8 cellular contexts compared by ENCODE assay signal in the genomic region with DNA sequence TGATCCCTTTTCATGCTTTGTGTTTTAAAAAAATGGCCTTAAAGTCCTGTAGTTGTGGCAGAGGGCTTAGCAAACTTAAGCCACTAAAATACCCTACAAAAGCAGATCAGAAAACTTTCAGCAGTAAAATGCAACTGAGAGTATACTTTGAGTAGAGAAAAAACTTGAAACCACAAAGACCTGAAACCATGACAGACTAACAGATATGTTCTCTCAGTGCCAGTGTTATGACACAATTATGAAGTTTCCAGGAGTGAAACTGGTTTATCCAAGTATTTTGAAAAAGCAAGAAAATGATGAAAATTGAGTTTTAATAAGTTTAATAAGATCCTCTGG.
DNase-seq lines count a peak whose midpoint lies in the region; ATAC-seq and TF ChIP-seq lines count a peak whose summit lies in the region.
"Had no signal": no experiment of that assay in that cellular context is flagged by ENCODE, and none has a peak within 500 bp of the region (broad histone marks: within the 10 kb centered on the region; RNA-seq: fewer than 3 reads in every experiment).

No MANE protein-coding gene starts in this region.

- no peaks in the 10 kb centered on the region for H3K27me3 ChIP-seq in GM23338 (ENCODE audit: insufficient read depth)
- H3K27me3 ChIP-seq in mesendoderm (ENCODE audit: insufficient read depth, low read length, poor library complexity) = no peaks in the 10 kb centered on the region

- no peaks in the 10 kb centered on the region for H3K27me3 Mint-ChIP-seq in GM23338 (ENCODE audit: insufficient read depth, low read depth, poor library complexity)
- H3K27me3 Mint-ChIP-seq in effector memory CD8-positive, alpha-beta T cell = no peaks in the 10 kb centered on the region

- H3K56ac ChIP-seq in mesendoderm (ENCODE audit: low read length) = no peak overlapping the region

- no peak overlapping the region for H3K27ac ChIP-seq in GM23338 (ENCODE audit: low read depth)
- H3K27ac ChIP-seq in mesendoderm (ENCODE audit: low read depth, low read length) = no peak overlapping the region

- H3K4me3 ChIP-seq in GM23338 = no peak overlapping the region
- H3K4me3 ChIP-seq in mesendoderm (ENCODE audit: low read length) = no peak overlapping the region

- H2BK15ac ChIP-seq in mesendoderm (replicated peaks; ENCODE audit: low read depth) = no peak overlapping the region

- no peak overlapping the region for H4K8ac ChIP-seq in mesendoderm (ENCODE audit: low read depth, low read length)

- H3K9me2 ChIP-seq in GM23338 (ENCODE audit: insufficient read depth) = no peaks in the 10 kb centered on the region

- no peaks in the 10 kb centered on the region for H3K9me3 Mint-ChIP-seq in GM23338
- H3K9me3 Mint-ChIP-seq in effector memory CD8-positive, alpha-beta T cell = no peaks in the 10 kb centered on the region

- no peak overlapping the region for H3K4ac ChIP-seq in mesendoderm (ENCODE audit: low read depth, low read length)

- H3K36me3 ChIP-seq in GM23338 (ENCODE audit: insufficient read depth) (no peaks in the 10 kb centered on the region), mesendoderm (ENCODE audit: control insufficient read depth, insufficient read depth, low read length) (no peaks in the 10 kb centered on the region)

- H3F3A ChIP-seq in GM23338 (replicated peaks; ENCODE audit: low read depth) = no peaks in the 10 kb centered on the region

- ATAC-seq in GM18909 (IDR thresholded peaks at IDR 0.05; ENCODE audit: poor library complexity, unreplicated experiment) (peak; percentile 86), GM23338 (no peak), HG03521 (IDR thresholded peaks at IDR 0.05; ENCODE audit: unreplicated experiment) (peak; percentile 81)
- no peak for ATAC-seq in effector memory CD8-positive, alpha-beta T cell (replicated peaks)

- no peak overlapping the region for H2AFZ ChIP-seq in GM23338

- no peak overlapping the region for H2AK5ac ChIP-seq in mesendoderm (ENCODE audit: low read length)

- H3K4me3 Mint-ChIP-seq in GM23338 = no peak overlapping the region
- H3K4me3 Mint-ChIP-seq in effector memory CD8-positive, alpha-beta T cell = no peak overlapping the region

- H3K9ac ChIP-seq in mesendoderm (ENCODE audit: low read length) = no peak overlapping the region

- no peak overlapping the region for H3K27ac Mint-ChIP-seq in GM23338
- no peak overlapping the region for H3K27ac Mint-ChIP-seq in effector memory CD8-positive, alpha-beta T cell

- H3K79me1 ChIP-seq in mesendoderm (ENCODE audit: low read length) = peaks cover 10% of the 10 kb centered on the region

- H4K5ac ChIP-seq in mesendoderm (ENCODE audit: low read length) = no peak overlapping the region

- H3K23ac ChIP-seq in mesendoderm (ENCODE audit: low read length) = no peak overlapping the region

- peaks cover 26% of the 10 kb centered on the region for H3K4me1 Mint-ChIP-seq in GM23338
- H3K4me1 Mint-ChIP-seq in effector memory CD8-positive, alpha-beta T cell (ENCODE audit: low read depth in 2 of 2) = no peaks in the 10 kb centered on the region

- H3K79me2 ChIP-seq in GM23338 (replicated peaks; ENCODE audit: insufficient read depth) = peaks cover 12% of the 10 kb centered on the region; the same call in 1 of the 2 replicates
- peaks cover 5% of the 10 kb centered on the region for H3K79me2 ChIP-seq in mesendoderm (ENCODE audit: control insufficient read depth, insufficient read depth, low read length)

- no peak overlapping the region for H2BK5ac ChIP-seq in mesendoderm (ENCODE audit: low read length)

- DNase-seq in GM23338 (ENCODE audit: low spot score) = no peak
- no peak for DNase-seq in mesendoderm
- no peak for DNase-seq in CD1c-positive myeloid dendritic cell (ENCODE audit: extremely low spot score)
- DNase-seq in activated CD4-positive, alpha-beta T cell treated with anti-CD3 and anti-CD28 coated beads, Interleukin-2, amount 50 U/mL, for 48 hours = no peak
- DNase-seq in effector memory CD8-positive, alpha-beta T cell = no peak
- DNase-seq: cortex of kidney had no signal

- no peaks in the 10 kb centered on the region for H3K36me3 Mint-ChIP-seq in GM23338 (ENCODE audit: low read depth)
- H3K36me3 Mint-ChIP-seq in effector memory CD8-positive, alpha-beta T cell (ENCODE audit: insufficient read depth) = no peaks in the 10 kb centered on the region

- H3K18ac ChIP-seq in mesendoderm (ENCODE audit: low read length) = peak overlapping the region; percentile 40

- H4K20me1 ChIP-seq in GM23338 (replicated peaks; ENCODE audit: insufficient read depth) = peaks cover 23% of the 10 kb centered on the region

- H3K4me1 ChIP-seq in GM23338 (ENCODE audit: insufficient read depth) = peaks cover 19% of the 10 kb centered on the region
- peaks cover 18% of the 10 kb centered on the region for H3K4me1 ChIP-seq in mesendoderm (ENCODE audit: control insufficient read depth, low read depth, low read length)

- peak overlapping the region; percentile 49; the same call in 1 of the 2 replicates for H3K4me2 ChIP-seq in GM23338
- no peak overlapping the region for H3K4me2 ChIP-seq in mesendoderm (ENCODE audit: low read length)

- H2BK120ac ChIP-seq in mesendoderm (ENCODE audit: low read depth, low read length) = no peak overlapping the region

- no peak for TF ChIP-seq CTCF in GM23338 (conservative IDR thresholded peaks at IDR 0.05; ENCODE audit: low read depth in 2 of 2)

TF ChIP-seq in GM23338, 12 proteins besides CTCF, POLR2A, EP300 and RAD21 (continues in another document):
- TF ChIP-seq POLR2AphosphoS5 (IDR thresholded peaks at IDR 0.05; ENCODE audit: low read depth) (no peak), ZNF331 (CRISPR knock-in tag; IDR thresholded peaks at IDR 0.05; ENCODE audit: low read depth) (no peak), ZNF114 (CRISPR knock-in tag; IDR thresholded peaks at IDR 0.05) (no peak), EZH2phosphoT487 (IDR thresholded peaks at IDR 0.05; ENCODE audit: unreplicated experiment) (no peak), STAT1 (IDR thresholded peaks at IDR 0.05; ENCODE audit: unreplicated experiment) (no peak)
- TF ChIP-seq, protein P1, sequence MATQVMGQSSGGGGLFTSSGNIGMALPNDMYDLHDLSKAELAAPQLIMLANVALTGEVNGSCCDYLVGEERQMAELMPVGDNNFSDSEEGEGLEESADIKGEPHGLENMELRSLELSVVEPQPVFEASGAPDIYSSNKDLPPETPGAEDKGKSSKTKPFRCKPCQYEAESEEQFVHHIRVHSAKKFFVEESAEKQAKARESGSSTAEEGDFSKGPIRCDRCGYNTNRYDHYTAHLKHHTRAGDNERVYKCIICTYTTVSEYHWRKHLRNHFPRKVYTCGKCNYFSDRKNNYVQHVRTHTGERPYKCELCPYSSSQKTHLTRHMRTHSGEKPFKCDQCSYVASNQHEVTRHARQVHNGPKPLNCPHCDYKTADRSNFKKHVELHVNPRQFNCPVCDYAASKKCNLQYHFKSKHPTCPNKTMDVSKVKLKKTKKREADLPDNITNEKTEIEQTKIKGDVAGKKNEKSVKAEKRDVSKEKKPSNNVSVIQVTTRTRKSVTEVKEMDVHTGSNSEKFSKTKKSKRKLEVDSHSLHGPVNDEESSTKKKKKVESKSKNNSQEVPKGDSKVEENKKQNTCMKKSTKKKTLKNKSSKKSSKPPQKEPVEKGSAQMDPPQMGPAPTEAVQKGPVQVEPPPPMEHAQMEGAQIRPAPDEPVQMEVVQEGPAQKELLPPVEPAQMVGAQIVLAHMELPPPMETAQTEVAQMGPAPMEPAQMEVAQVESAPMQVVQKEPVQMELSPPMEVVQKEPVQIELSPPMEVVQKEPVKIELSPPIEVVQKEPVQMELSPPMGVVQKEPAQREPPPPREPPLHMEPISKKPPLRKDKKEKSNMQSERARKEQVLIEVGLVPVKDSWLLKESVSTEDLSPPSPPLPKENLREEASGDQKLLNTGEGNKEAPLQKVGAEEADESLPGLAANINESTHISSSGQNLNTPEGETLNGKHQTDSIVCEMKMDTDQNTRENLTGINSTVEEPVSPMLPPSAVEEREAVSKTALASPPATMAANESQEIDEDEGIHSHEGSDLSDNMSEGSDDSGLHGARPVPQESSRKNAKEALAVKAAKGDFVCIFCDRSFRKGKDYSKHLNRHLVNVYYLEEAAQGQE (IDR thresholded peaks at IDR 0.05; ENCODE audit: unreplicated experiment) = no peak

Comparison
In these comparisons a context has a peak if more than half of its experiments do, and no peak if none do; other contexts are left out.
1. ATAC-seq: peak in GM18909 (single experiment) and HG03521 (single experiment); none in GM23338 (single experiment) and effector memory CD8-positive, alpha-beta T cell (single experiment).